In the genomic region with DNA sequence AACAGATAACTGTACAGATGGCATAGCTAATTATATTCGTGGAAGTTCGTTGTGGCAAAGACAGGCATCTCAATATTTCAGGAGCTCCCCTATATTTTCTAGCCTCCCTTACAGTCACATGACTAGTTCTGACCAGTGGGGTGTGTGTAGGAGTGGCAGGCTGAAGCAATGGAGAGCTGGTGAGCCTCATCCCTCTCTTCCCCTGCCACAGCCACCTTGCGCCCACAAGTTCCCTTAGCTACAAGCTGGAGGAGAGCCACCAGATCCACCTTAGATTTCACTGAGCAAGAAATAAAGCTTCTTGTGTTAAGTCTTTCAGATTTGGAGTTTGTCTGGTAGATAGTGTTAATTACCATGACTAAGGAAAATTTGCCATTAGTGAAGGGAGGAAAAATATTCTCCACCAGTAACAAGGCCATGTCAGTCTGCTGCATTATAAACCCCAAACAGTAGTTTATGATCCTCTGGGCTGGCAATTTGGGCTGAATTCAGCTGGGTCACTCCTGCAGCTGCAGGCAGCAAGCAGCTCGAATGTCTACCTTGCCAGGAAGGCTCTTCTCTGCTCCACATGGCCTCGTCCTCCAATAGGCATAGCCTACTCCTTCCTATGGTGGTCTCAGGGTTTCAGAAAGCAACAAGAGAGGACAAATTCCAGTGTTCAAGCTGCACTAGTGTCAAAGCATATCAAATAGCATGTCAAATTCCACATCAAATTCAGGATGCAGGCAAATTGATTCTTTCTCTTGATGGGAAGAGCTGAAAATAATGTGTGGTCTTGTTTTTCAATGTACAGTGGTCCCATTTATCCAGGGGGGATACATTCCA, we compare ENCODE assay signal across 12 cellular contexts. TPM values are rescaled to one million over a fixed set of nuclear protein-coding genes. Genes with fewer than 3 reads are reported as not detected.
A peak's percentile ranks its signal among the peaks of the same experiment; 100 is the strongest.
DNase-seq lines count a peak whose midpoint lies in the region; ATAC-seq and TF ChIP-seq lines count a peak whose summit lies in the region.
"Had no signal": no experiment of that assay in that cellular context is flagged by ENCODE, and none has a peak within 500 bp of the region (broad histone marks: within the 10 kb centered on the region; RNA-seq: fewer than 3 reads in every experiment).

No MANE protein-coding gene starts in this region.

- H4K20me1 ChIP-seq in PC-3 (ENCODE audit: low read length): no peaks in the 10 kb centered on the region

- H3K9me2 ChIP-seq in PC-3 (replicated peaks; ENCODE audit: low read length): no peaks in the 10 kb centered on the region

- H3F3A ChIP-seq in PC-3 (ENCODE audit: low read length, unreplicated experiment): no peaks in the 10 kb centered on the region

- peak; percentile 14 for ATAC-seq in PC-3
- no peak for ATAC-seq in HG03159 (IDR thresholded peaks at IDR 0.05; ENCODE audit: unreplicated experiment)
- ATAC-seq: Right ventricle myocardium inferior had no signal

- H3K9me3 ChIP-seq in PC-3 (ENCODE audit: low read length): no peaks in the 10 kb centered on the region
- H3K9me3 ChIP-seq in right atrium auricular region: no peaks in the 10 kb centered on the region
- H3K9me3 ChIP-seq: BLaER1 had no signal

- POLR2A ChIA-PET in PC-3 (lab: Charles Lee; ENCODE audit: unreplicated experiment): interaction anchor here (0.6 kb wide), 2 partner anchors 38 to 493 kb away, joined by 3 read pairs; no protein-coding TSS in a partner anchor

- H3K79me2 ChIP-seq in PC-3 (ENCODE audit: low read length): no peaks in the 10 kb centered on the region

- CTCF ChIA-PET in PC-3 (lab: Charles Lee): interaction anchor here (0.5 to 0.9 kb wide), 3 partner anchors 31 to 330 kb away, joined by 3 to 11 read pairs (median 3); no protein-coding TSS in a partner anchor

- H3K27me3 Mint-ChIP-seq in activated naive CD4-positive, alpha-beta T cell treated with anti-CD3 and anti-CD28 coated beads, Interleukin-2, amount 50 U/mL, for 24 hours: no peaks in the 10 kb centered on the region
- H3K27me3 Mint-ChIP-seq in type B pancreatic cell: no peaks in the 10 kb centered on the region

- peaks cover 24% of the 10 kb centered on the region for H3K36me3 ChIP-seq in PC-3 (ENCODE audit: low read depth, low read length)
- no peaks in the 10 kb centered on the region for H3K36me3 ChIP-seq in right atrium auricular region

- intact Hi-C loops in PC-3 (cut with micrococcal nuclease): loop anchor here (2.0 to 5.0 kb wide), 2 partner anchors 18 to 38 kb away; no protein-coding TSS in a partner anchor

- peak overlapping the region; percentile 60 for H3K9ac ChIP-seq in PC-3 (ENCODE audit: low read length)
- H3K9ac ChIP-seq: BLaER1 had no signal

- H3K36me3 Mint-ChIP-seq in activated naive CD4-positive, alpha-beta T cell treated with anti-CD3 and anti-CD28 coated beads, Interleukin-2, amount 50 U/mL, for 24 hours: peaks cover 2% of the 10 kb centered on the region
- H3K36me3 Mint-ChIP-seq in type B pancreatic cell: no peaks in the 10 kb centered on the region

- peak overlapping the region; percentile 3; the same call in 1 of the 2 replicates for H3K4me2 ChIP-seq in PC-3 (ENCODE audit: low read length)
- H3K4me2 ChIP-seq: BLaER1 had no signal

- no peaks in the 10 kb centered on the region for H3K9me3 Mint-ChIP-seq in activated naive CD4-positive, alpha-beta T cell treated with anti-CD3 and anti-CD28 coated beads, Interleukin-2, amount 50 U/mL, for 24 hours
- H3K9me3 Mint-ChIP-seq in type B pancreatic cell: no peaks in the 10 kb centered on the region

- H3K27me3 ChIP-seq in PC-3 (ENCODE audit: low read length): no peaks in the 10 kb centered on the region
- H3K27me3 ChIP-seq in right atrium auricular region: no peaks in the 10 kb centered on the region
- H3K27me3 ChIP-seq: BLaER1 had no signal

- peaks cover 24% of the 10 kb centered on the region for H3K4me1 ChIP-seq in PC-3 (ENCODE audit: insufficient read depth, low read length)
- peaks cover 0 to 6% of the 10 kb centered on the region in 2 donors for H3K4me1 ChIP-seq in right atrium auricular region

- H3K4me1 Mint-ChIP-seq in activated naive CD4-positive, alpha-beta T cell treated with anti-CD3 and anti-CD28 coated beads, Interleukin-2, amount 50 U/mL, for 24 hours: peaks cover 25% of the 10 kb centered on the region
- peaks cover 6% of the 10 kb centered on the region for H3K4me1 Mint-ChIP-seq in type B pancreatic cell (ENCODE audit: unreplicated experiment)

- H2AFZ ChIP-seq in PC-3 (ENCODE audit: low read length): no peak overlapping the region

- TF ChIP-seq CTCF in PC-3 (conservative IDR thresholded peaks at IDR 0.05; ENCODE audit: low read depth, low read length) (no peak), type B pancreatic cell (conservative IDR thresholded peaks at IDR 0.05) (no peak), right atrium auricular region (IDR thresholded peaks at IDR 0.05) (no peak)

- H3K4me3 ChIP-seq in PC-3 (ENCODE audit: low read length) (no peak overlapping the region), right atrium auricular region (no peak overlapping the region)
- H3K4me3 ChIP-seq: BLaER1 had no signal

- DNase-seq in activated naive CD4-positive, alpha-beta T cell treated with Interleukin-2 at 50 U/mL for 16 hours: no peak
- DNase-seq in PC-3 (no peak), epithelial cell of prostate (ENCODE audit: low read depth, low spot score) (no peak), type B pancreatic cell (ENCODE audit: extremely low spot score, unreplicated experiment) (no peak), right atrium auricular region (ENCODE audit: low spot score) (no peak), NCI-H446 (lab: John Stamatoyannopoulos, UW) (no peak)
- DNase-seq: effector CD4-positive, alpha-beta T cell; NCI-H187 had no signal

- no peak overlapping the region for H3K4me3 Mint-ChIP-seq in activated naive CD4-positive, alpha-beta T cell treated with anti-CD3 and anti-CD28 coated beads, Interleukin-2, amount 50 U/mL, for 24 hours
- no peak overlapping the region for H3K4me3 Mint-ChIP-seq in type B pancreatic cell

- TSS peak; percentile 2 for BruUV-seq in PC-3 (replicated peaks; lab: Mats Ljungman, UMichigan)

- H3K27ac ChIP-seq in PC-3 (ENCODE audit: low read length): peak overlapping the region; percentile 87
- peak overlapping the region; percentile 100 for H3K27ac ChIP-seq in epithelial cell of prostate
- no peak overlapping the region for H3K27ac ChIP-seq in right atrium auricular region
- H3K27ac ChIP-seq: BLaER1 had no signal

- H3K27ac Mint-ChIP-seq in activated naive CD4-positive, alpha-beta T cell treated with anti-CD3 and anti-CD28 coated beads, Interleukin-2, amount 50 U/mL, for 24 hours: peak overlapping the region; percentile 73
- H3K27ac Mint-ChIP-seq in type B pancreatic cell: peak overlapping the region; percentile 9

RNA-seq across cellular contexts. Expression of gene RBCK1, which starts 7.4 kb away (rescaled TPM):
- 115 and 137 TPM in 2 replicates for total RNA-seq in PC-3 (2014; rRNA removed)
- 81.3 and 84.9 TPM in 2 replicates for total RNA-seq in type B pancreatic cell (ENCODE audit: low replicate concordance)
- total RNA-seq in right atrium auricular region: 10 to 100 TPM; 43.6 to 48.8 TPM

RNA-seq across cellular contexts. Expression of gene TRIB3, which starts 20.1 kb away (rescaled TPM):
- total RNA-seq in PC-3 (2014; rRNA removed) (160 and 193 TPM in 2 replicates), type B pancreatic cell (ENCODE audit: low replicate concordance) (8.3 and 17.0 TPM in 2 replicates), right atrium auricular region (1 to 10 TPM in 1 of 2 donors, under 1 TPM in 1; 0.33 to 4.2 TPM)

RNA-seq across cellular contexts. Expression of gene NRSN2, which starts 53.8 kb away (rescaled TPM):
- total RNA-seq in PC-3 (2014; rRNA removed) (50.7 and 55.7 TPM in 2 replicates), type B pancreatic cell (ENCODE audit: low replicate concordance) (33.8 and 43.0 TPM in 2 replicates), right atrium auricular region (10 to 100 TPM; 30.6 to 30.7 TPM)

Comparison
In these comparisons a context has a peak if more than half of its experiments do, and no peak if none do; other contexts are left out.
1. H3K27ac ChIP-seq: peak in PC-3 (single experiment) and epithelial cell of prostate (single experiment); none in right atrium auricular region (0 of 2).